1 cellular context compared by ENCODE assay signal in the genomic region with DNA sequence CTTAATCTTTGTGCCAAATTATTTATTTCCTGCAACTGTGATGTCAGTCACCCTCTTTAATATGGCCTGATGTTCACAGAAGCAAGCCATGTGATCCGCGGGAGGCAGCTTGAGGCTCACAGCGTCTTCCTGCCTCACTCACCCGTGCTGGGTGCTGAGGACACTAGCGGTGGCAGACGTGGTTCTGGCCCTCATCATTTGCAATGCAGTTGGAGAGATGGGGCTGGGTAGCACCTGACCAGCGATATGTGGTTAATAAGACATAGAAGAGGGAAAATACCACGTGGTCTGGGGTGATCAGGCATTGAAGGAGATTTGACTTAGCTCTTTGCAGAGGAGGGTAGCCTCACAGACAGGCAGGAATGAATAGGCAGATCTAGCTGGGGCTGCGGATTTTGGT.
A peak's percentile ranks its signal among the peaks of the same experiment; 100 is the strongest.
TF ChIP-seq lines count a peak whose summit lies in the region.

No MANE protein-coding gene starts in this region.

TF ChIP-seq in H1, 55 proteins besides CTCF, POLR2A, EP300 and RAD21 (continued from another document):
- TF ChIP-seq, protein P1, sequence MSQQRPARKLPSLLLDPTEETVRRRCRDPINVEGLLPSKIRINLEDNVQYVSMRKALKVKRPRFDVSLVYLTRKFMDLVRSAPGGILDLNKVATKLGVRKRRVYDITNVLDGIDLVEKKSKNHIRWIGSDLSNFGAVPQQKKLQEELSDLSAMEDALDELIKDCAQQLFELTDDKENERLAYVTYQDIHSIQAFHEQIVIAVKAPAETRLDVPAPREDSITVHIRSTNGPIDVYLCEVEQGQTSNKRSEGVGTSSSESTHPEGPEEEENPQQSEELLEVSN (IDR thresholded peaks at IDR 0.05), result peak; percentile 44; the same call in 1 of the 2 replicates
- TF ChIP-seq, protein P2, sequence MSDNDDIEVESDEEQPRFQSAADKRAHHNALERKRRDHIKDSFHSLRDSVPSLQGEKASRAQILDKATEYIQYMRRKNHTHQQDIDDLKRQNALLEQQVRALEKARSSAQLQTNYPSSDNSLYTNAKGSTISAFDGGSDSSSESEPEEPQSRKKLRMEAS (IDR thresholded peaks at IDR 0.05), result peak; percentile 39
